16 cellular contexts compared by ENCODE assay signal in genomic region chr19:15247107-15248014, GRCh38. TPM values are rescaled to one million over a fixed set of nuclear protein-coding genes. Genes with fewer than 3 reads are reported as not detected.
DNase-seq lines count a peak whose midpoint lies in the region; ATAC-seq and TF ChIP-seq lines count a peak whose summit lies in the region.
"Had no signal": no experiment of that assay in that cellular context is flagged by ENCODE, and none has a peak within 500 bp of the region (broad histone marks: within the 10 kb centered on the region; RNA-seq: fewer than 3 reads in every experiment).

No MANE protein-coding gene starts in this region.

- intact Hi-C loops in left ventricle myocardium inferior (cut with micrococcal nuclease) = no loop called here
- intact Hi-C loops in left cardiac atrium (cut with DNase I) = no loop called here
- intact Hi-C loops in right cardiac atrium (cut with DNase I) = no loop called here

- 64% methylated on average over 20 of the region's 20 CpGs for WGBS in right cardiac atrium

- H3K36me3 ChIP-seq in left ventricle myocardium inferior = peaks cover 44% of the 10 kb centered on the region
- H3K36me3 ChIP-seq in rectal smooth muscle tissue (ENCODE audit: control insufficient read depth, insufficient read depth, low read length) = peaks cover 24% of the 10 kb centered on the region

- DNase-seq in left ventricle myocardium inferior (no peak), left cardiac atrium (no peak), right cardiac atrium (peak in 1 of 3 donors; percentile 56), SIG-M5 (lab: John Stamatoyannopoulos, UW) (no peak), NCI-H1105 (lab: John Stamatoyannopoulos, UW) (no peak)
- DNase-seq: ACHN; activated T-cell treated with anti-CD3 and anti-CD28 coated beads, Interleukin-2, amount 50 U/mL, for 72 hours; DMS153; foreskin melanocyte; NCI-H510A; retina; SHP77 treated with DMSO at 0.1 percent for 48 hours had no signal

- H3K9ac ChIP-seq in rectal smooth muscle tissue (ENCODE audit: low read length) = no peak overlapping the region

- H3K27ac ChIP-seq in left ventricle myocardium inferior (replicated peaks) (peak overlapping the region; percentile 96), right cardiac atrium (ENCODE audit: low read length) (peak overlapping the region; percentile 36), rectal smooth muscle tissue (ENCODE audit: low read depth, low read length) (peak overlapping the region; percentile 21)

- no peak overlapping the region for H3K4me3 ChIP-seq in left ventricle myocardium inferior
- no peak overlapping the region for H3K4me3 ChIP-seq in right cardiac atrium (ENCODE audit: low read length)
- H3K4me3 ChIP-seq in rectal smooth muscle tissue (ENCODE audit: low read length) = no peak overlapping the region

- peaks cover 82% of the 10 kb centered on the region for H3K4me1 ChIP-seq in left ventricle myocardium inferior
- peaks cover 34% of the 10 kb centered on the region for H3K4me1 ChIP-seq in right cardiac atrium (ENCODE audit: control insufficient read depth, insufficient read depth, low read length)
- H3K4me1 ChIP-seq in rectal smooth muscle tissue (ENCODE audit: control insufficient read depth, insufficient read depth, low read length) = peaks cover 35% of the 10 kb centered on the region

- H3K9me3 ChIP-seq in left ventricle myocardium inferior (replicated peaks) = no peaks in the 10 kb centered on the region
- H3K9me3 ChIP-seq in right cardiac atrium (ENCODE audit: control insufficient read depth, low read length) = no peaks in the 10 kb centered on the region

- no peaks in the 10 kb centered on the region for H3K27me3 ChIP-seq in left ventricle myocardium inferior (ENCODE audit: low read depth)
- no peaks in the 10 kb centered on the region for H3K27me3 ChIP-seq in right cardiac atrium (ENCODE audit: control insufficient read depth, insufficient read depth)
- no peaks in the 10 kb centered on the region for H3K27me3 ChIP-seq in rectal smooth muscle tissue (ENCODE audit: control insufficient read depth, insufficient read depth, low read length)

- TF ChIP-seq CTCF in left ventricle myocardium inferior (IDR thresholded peaks at IDR 0.05; ENCODE audit: borderline replicate concordance) = no peak

- ATAC-seq in left cardiac atrium = no peak
- no peak for ATAC-seq in right cardiac atrium
- no peak for ATAC-seq in HG03095 (IDR thresholded peaks at IDR 0.05; ENCODE audit: unreplicated experiment)
- no peak for ATAC-seq in GM18519 (IDR thresholded peaks at IDR 0.05; ENCODE audit: low FRiP score, unreplicated experiment)
- ATAC-seq: activated T-cell treated with anti-CD3 and anti-CD28 coated beads, Interleukin-2, amount 50 U/mL, for 72 hours had no signal

RNA-seq across cellular contexts. Expression of gene EPHX3, which starts 15.1 kb away (rescaled TPM):
- total RNA-seq in left ventricle myocardium inferior (not detected), left cardiac atrium (under 1 TPM in 1 of 2 donors, not detected in 1; 0.21 TPM), right cardiac atrium (under 1 TPM in 2 of 4 donors, not detected in 2; 0.11 to 0.17 TPM)
- polyA plus RNA-seq in right cardiac atrium = 0.09 TPM
- total RNA-seq: lung microvascular endothelial cell had no signal

RNA-seq across cellular contexts. Expression of gene NOTCH3, which starts 46.6 kb away (rescaled TPM):
- 21.7 TPM for total RNA-seq in left ventricle myocardium inferior
- total RNA-seq in left cardiac atrium = 10 to 100 TPM; 34.4 to 35.4 TPM
- total RNA-seq in right cardiac atrium = 10 to 100 TPM; 11.3 to 22.1 (median 17.2) TPM
- 10.9 TPM for polyA plus RNA-seq in right cardiac atrium

Comparison
In these comparisons a context has a peak if more than half of its experiments do, and no peak if none do; other contexts are left out.
1. H3K27ac ChIP-seq: peak in every context shown above with its lines; median percentile 96 in left ventricle myocardium inferior; 36 in right cardiac atrium; 21 in rectal smooth muscle tissue.